Comparison of ENCODE assay signal across 9 cellular contexts in genomic region chr11:104332110-104332509, GRCh38.
DNase-seq lines count a peak whose midpoint lies in the region; ATAC-seq and TF ChIP-seq lines count a peak whose summit lies in the region.
"Had no signal": no experiment of that assay in that cellular context is flagged by ENCODE, and none has a peak within 500 bp of the region (broad histone marks: within the 10 kb centered on the region; RNA-seq: fewer than 3 reads in every experiment).

No MANE protein-coding gene starts in this region.

- no peaks in the 10 kb centered on the region for H3K36me3 ChIP-seq in DND-41 (ENCODE audit: insufficient read depth, low read length)
- H3K36me3 ChIP-seq in SJCRH30: no peaks in the 10 kb centered on the region

- no peak overlapping the region for H3K4me2 ChIP-seq in DND-41 (ENCODE audit: insufficient read depth, low read length)

- DNase-seq in DND-41: no peak
- peak; percentile 9 for DNase-seq in H4 (ENCODE audit: low spot score)
- DNase-seq in SJCRH30: peak; percentile 26 to 55
- peak; percentile 44 for DNase-seq in iPS DF 4.7 (ENCODE audit: extremely low read depth, low spot score)
- no peak for DNase-seq in OCI-M2 (lab: John Stamatoyannopoulos, UW; ENCODE audit: unreplicated experiment)
- no peak for DNase-seq in CD1c-positive myeloid dendritic cell (ENCODE audit: extremely low spot score)
- DNase-seq in SKM-1 (lab: John Stamatoyannopoulos, UW; ENCODE audit: unreplicated experiment): no peak
- DNase-seq: activated CD8-positive, alpha-beta memory T cell treated with anti-CD3 and anti-CD28 coated beads, Interleukin-2, amount 10 ng/mL, durations not matched to agents 7 days and 5 days had no signal

- H3K4me1 ChIP-seq in DND-41 (ENCODE audit: insufficient read depth, low read length) (no peaks in the 10 kb centered on the region), SJCRH30 (no peaks in the 10 kb centered on the region)

- no peaks in the 10 kb centered on the region for H3K27me3 ChIP-seq in DND-41 (ENCODE audit: insufficient read depth, low read length, poor library complexity)
- H3K27me3 ChIP-seq in SJCRH30: no peaks in the 10 kb centered on the region

- no peaks in the 10 kb centered on the region for H4K20me1 ChIP-seq in DND-41 (ENCODE audit: insufficient read depth, low read length)

- H3K4me3 ChIP-seq in DND-41 (ENCODE audit: low read depth in 1 of 2, low read length in 2 of 2) (no peak overlapping the region), SJCRH30 (no peak overlapping the region)

- H3K9me3 ChIP-seq in DND-41 (ENCODE audit: insufficient read depth, low read length, severe bottlenecking): no peaks in the 10 kb centered on the region
- H3K9me3 ChIP-seq in SJCRH30 (replicated peaks): no peaks in the 10 kb centered on the region

- H3K79me2 ChIP-seq in DND-41 (ENCODE audit: insufficient read depth, low read length): no peaks in the 10 kb centered on the region

- H3K9ac ChIP-seq in DND-41 (ENCODE audit: low read depth, low read length): no peak overlapping the region

- H3K27ac ChIP-seq in DND-41 (ENCODE audit: low read length) (no peak overlapping the region), SJCRH30 (no peak overlapping the region)

- TF ChIP-seq CTCF in DND-41 (IDR thresholded peaks at IDR 0.05; ENCODE audit: borderline replicate concordance, extremely low read depth, low read length, poor library complexity, severe bottlenecking): peak; percentile 32

- H2AFZ ChIP-seq in DND-41 (ENCODE audit: low read depth, low read length): no peak overlapping the region

- no peak for ATAC-seq in DND-41 (ENCODE audit: insufficient read depth, low read depth)
- no peak for ATAC-seq in HG03135 (IDR thresholded peaks at IDR 0.05; ENCODE audit: unreplicated experiment)
- ATAC-seq: activated CD8-positive, alpha-beta memory T cell treated with anti-CD3 and anti-CD28 coated beads, Interleukin-2, amount 10 ng/mL, durations not matched to agents 7 days and 5 days had no signal

Comparison
In these comparisons a context has a peak if more than half of its experiments do, and no peak if none do; other contexts are left out.
1. DNase-seq: peak in H4 (single experiment), SJCRH30 (2 of 2) and iPS DF 4.7 (single experiment); none in DND-41 (single experiment), OCI-M2 (single experiment), CD1c-positive myeloid dendritic cell (single experiment) and SKM-1 (single experiment).